In the genomic region with DNA sequence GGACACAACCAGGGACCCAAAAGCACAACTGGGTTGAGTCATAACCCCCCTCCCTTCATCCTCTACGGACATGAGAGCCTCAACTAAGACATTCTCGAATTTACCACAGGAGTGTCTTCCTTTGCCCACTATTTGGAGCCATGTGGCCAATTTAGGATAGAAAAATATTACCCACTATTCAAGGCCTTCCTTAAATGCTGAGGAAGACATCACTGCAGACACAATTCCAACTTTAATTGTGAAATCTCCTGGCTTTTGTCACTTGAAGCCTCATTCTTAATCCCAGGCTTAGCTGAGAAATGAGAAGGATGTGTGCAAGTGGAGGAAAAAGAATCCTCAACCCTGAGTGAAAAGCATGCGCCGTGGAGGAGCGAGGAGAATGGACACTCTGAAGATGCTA, we compare ENCODE assay signal across 10 cellular contexts. TPM values are rescaled to one million over a fixed set of nuclear protein-coding genes. Genes with fewer than 3 reads are reported as not detected.
DNase-seq lines count a peak whose midpoint lies in the region; ATAC-seq, FAIRE-seq and TF ChIP-seq lines count a peak whose summit lies in the region.
"Had no signal": no experiment of that assay in that cellular context is flagged by ENCODE, and none has a peak within 500 bp of the region (broad histone marks: within the 10 kb centered on the region; RNA-seq: fewer than 3 reads in every experiment).

No MANE protein-coding gene starts in this region.

- peaks cover 23 to 55% (median 36%) of the 10 kb centered on the region in 3 experiments; a peak in 6 of 7 replicates for H3K36me3 Mint-ChIP-seq in H9 (ENCODE audit: insufficient read depth in 1 of 3, low read depth in 3 of 3)
- peaks cover 31% of the 10 kb centered on the region for H3K36me3 Mint-ChIP-seq in brain
- no peaks in the 10 kb centered on the region for H3K36me3 Mint-ChIP-seq in activated CD8-positive, alpha-beta T cell treated with anti-CD3 and anti-CD28 coated beads for 36 hours (ENCODE audit: low read depth)

- no peak overlapping the region for H4K5ac ChIP-seq in H9 (ENCODE audit: insufficient read length, low read depth, low read length)

- no peaks in the 10 kb centered on the region for H3K9me3 ChIP-seq in H9 (ENCODE audit: control insufficient read depth, low read depth, low read length)
- no peaks in the 10 kb centered on the region for H3K9me3 ChIP-seq in kidney (ENCODE audit: control insufficient read depth in 1 of 2, low read length in 2 of 2)
- H3K9me3 ChIP-seq in skeletal muscle tissue (ENCODE audit: control insufficient read depth in 3 of 3, low read length in 3 of 3), result no peaks in the 10 kb centered on the region

- 0 out of 5 replicates have a peak overlapping the region, but pooled peaks of 1 of the 2 experiments have one; percentile 40 for H3K4me3 Mint-ChIP-seq in H9
- peak overlapping the region in 4 of 5 experiments; percentile 4 to 34 (median 10) for H3K4me3 Mint-ChIP-seq in brain
- H3K4me3 Mint-ChIP-seq in activated CD8-positive, alpha-beta T cell treated with anti-CD3 and anti-CD28 coated beads for 36 hours, result no peak overlapping the region
- H3K4me3 Mint-ChIP-seq: CD4-positive, alpha-beta T cell had no signal

- no peaks in the 10 kb centered on the region for H3K27me3 Mint-ChIP-seq in H9 (ENCODE audit: low read depth)
- no peaks in the 10 kb centered on the region for H3K27me3 Mint-ChIP-seq in brain
- peaks cover 51% of the 10 kb centered on the region for H3K27me3 Mint-ChIP-seq in activated CD8-positive, alpha-beta T cell treated with anti-CD3 and anti-CD28 coated beads for 36 hours

- POLR2A ChIA-PET in activated CD8-positive, alpha-beta T cell treated with anti-CD3 and anti-CD28 coated beads for 36 hours (lab: Charles Lee), result no interaction called here

- H3K4me3 ChIP-seq in kidney (ENCODE audit: low read length in 2 of 2) (no peak overlapping the region), skeletal muscle tissue (ENCODE audit: low read length in 3 of 3) (peak overlapping the region in 1 of 3 donors; percentile 14)

- no peaks in the 10 kb centered on the region for H3K9me3 Mint-ChIP-seq in H9
- H3K9me3 Mint-ChIP-seq in brain, result no peaks in the 10 kb centered on the region
- H3K9me3 Mint-ChIP-seq in activated CD8-positive, alpha-beta T cell treated with anti-CD3 and anti-CD28 coated beads for 36 hours, result no peaks in the 10 kb centered on the region
- H3K9me3 Mint-ChIP-seq: CD4-positive, alpha-beta T cell had no signal

- H2AFZ ChIP-seq in H9 (ENCODE audit: low read length), result no peak overlapping the region

- ATAC-seq in activated CD8-positive, alpha-beta T cell treated with anti-CD3 and anti-CD28 coated beads for 36 hours, result no peak
- ATAC-seq in GM19395 (IDR thresholded peaks at IDR 0.05; ENCODE audit: unreplicated experiment), result no peak

- H2AK5ac ChIP-seq in H9 (ENCODE audit: insufficient read length, low read length), result no peak overlapping the region

- CTCF ChIA-PET in activated CD8-positive, alpha-beta T cell treated with anti-CD3 and anti-CD28 coated beads for 36 hours (lab: Charles Lee), result no interaction called here

- FAIRE-seq in kidney (lab: Jason Lieb, UNC), result no peak
- FAIRE-seq: colon had no signal

- H3K4me1 ChIP-seq in H9 (ENCODE audit: insufficient read depth, low read length) (peaks cover 25% of the 10 kb centered on the region), kidney (ENCODE audit: control insufficient read depth in 1 of 2, insufficient read depth in 1 of 2, low read depth in 1 of 2, low read length in 2 of 2) (peaks cover 73 to 83% of the 10 kb centered on the region in 2 donors), skeletal muscle tissue (ENCODE audit: control insufficient read depth in 3 of 3, insufficient read depth in 3 of 3, low read length in 3 of 3) (peaks cover 67 to 89% (median 74%) of the 10 kb centered on the region in 3 donors)

- H3K27ac ChIP-seq in H9 (ENCODE audit: insufficient read length, low read depth, low read length) (no peak overlapping the region), kidney (ENCODE audit: low read depth in 2 of 2, low read length in 2 of 2) (peak overlapping the region; percentile 84 to 92), skeletal muscle tissue (ENCODE audit: low read depth, low read length) (peak overlapping the region; percentile 70)

- DNase-seq in H9, result no peak
- no peak for DNase-seq in kidney
- DNase-seq in HuH-7.5 (ENCODE audit: low spot score), result no peak
- DNase-seq in activated CD8-positive, alpha-beta T cell treated with anti-CD3 and anti-CD28 coated beads for 36 hours, result no peak
- no peak for DNase-seq in mucosa of gallbladder (ENCODE audit: low spot score)
- DNase-seq: CD4-positive, alpha-beta T cell had no signal

- H3K23ac ChIP-seq in H9 (ENCODE audit: insufficient read length, low read depth, low read length), result no peak overlapping the region

- no peak overlapping the region for H2BK12ac ChIP-seq in H9 (ENCODE audit: insufficient read length, low read depth, low read length)

- H4K91ac ChIP-seq in H9 (ENCODE audit: insufficient read length, low read depth, low read length), result no peak overlapping the region

- H3K4ac ChIP-seq in H9 (ENCODE audit: low read depth, low read length), result no peak overlapping the region

- H3K9ac ChIP-seq in H9 (ENCODE audit: extremely low read depth, insufficient read length, low read length) (no peak overlapping the region), kidney (ENCODE audit: low read length in 2 of 2) (peak overlapping the region; percentile 37 to 64), skeletal muscle tissue (ENCODE audit: low read depth in 1 of 3, low read length in 3 of 3) (peak overlapping the region in 1 of 3 donors; percentile 4)

- no peak overlapping the region for H3T11ph ChIP-seq in H9 (ENCODE audit: low read length)

- no CpG with 5 or more reads among the region's 5 CpGs for WGBS in H9 (ENCODE audit: extremely low coverage, insufficient read length, low lambda C conversion rate)

- H3K27me3 ChIP-seq in H9 (ENCODE audit: insufficient read depth, low read length) (no peaks in the 10 kb centered on the region), skeletal muscle tissue (ENCODE audit: control insufficient read depth in 3 of 3, insufficient read depth in 3 of 3, low read length in 3 of 3) (no peaks in the 10 kb centered on the region)

- no peak for TF ChIP-seq CTCF in H9 (conservative IDR thresholded peaks at IDR 0.05)
- no peak for TF ChIP-seq CTCF in brain (conservative IDR thresholded peaks at IDR 0.05)
- TF ChIP-seq CTCF in kidney (IDR thresholded peaks at IDR 0.05; ENCODE audit: borderline replicate concordance, extremely low read depth, insufficient read depth), result no peak
- no peak for TF ChIP-seq CTCF in activated CD8-positive, alpha-beta T cell treated with anti-CD3 and anti-CD28 coated beads for 36 hours (IDR thresholded peaks at IDR 0.05)

- intact Hi-C loops in kidney (cut with DNase I), result no loop called here
- intact Hi-C loops in activated CD8-positive, alpha-beta T cell treated with anti-CD3 and anti-CD28 coated beads for 36 hours (cut with micrococcal nuclease), result no loop called here

- H3K79me1 ChIP-seq in H9 (ENCODE audit: insufficient read depth, low read depth, low read length, poor library complexity, severe bottlenecking), result peaks cover 2% of the 10 kb centered on the region

- H4K20me1 ChIP-seq in H9 (ENCODE audit: control insufficient read depth, insufficient read depth, insufficient read length), result no peaks in the 10 kb centered on the region

- H3K79me2 ChIP-seq in H9 (ENCODE audit: insufficient read depth, low read length), result peaks cover 78% of the 10 kb centered on the region

- no peak overlapping the region for H3K56ac ChIP-seq in H9 (ENCODE audit: insufficient read length, low read depth, low read length)

- H3K27ac Mint-ChIP-seq in H9 (peak overlapping the region; percentile 89 to 98 (median 91); a peak in 6 of 7 replicates), brain (peak overlapping the region; percentile 36 to 95 (median 88))
- H3K27ac Mint-ChIP-seq in activated CD8-positive, alpha-beta T cell treated with anti-CD3 and anti-CD28 coated beads for 36 hours, result no peak overlapping the region
- H3K27ac Mint-ChIP-seq: CD4-positive, alpha-beta T cell had no signal

- H2BK15ac ChIP-seq in H9 (ENCODE audit: low read depth, low read length), result no peak overlapping the region

- no peak overlapping the region for H2BK5ac ChIP-seq in H9 (ENCODE audit: insufficient read length, low read length)

- H4K8ac ChIP-seq in H9 (replicated peaks; ENCODE audit: insufficient read length, low read depth, low read length), result no peak overlapping the region

- H3K18ac ChIP-seq in H9 (ENCODE audit: insufficient read length, low read depth, low read length), result no peak overlapping the region

- H3K23me2 ChIP-seq in H9 (ENCODE audit: insufficient read length, low read depth, low read length, poor library complexity, severe bottlenecking), result peaks cover 10% of the 10 kb centered on the region

- H3K4me1 Mint-ChIP-seq in H9 (peaks cover 84 to 88% of the 10 kb centered on the region in 2 experiments), brain (peaks cover 89% of the 10 kb centered on the region)
- no peaks in the 10 kb centered on the region for H3K4me1 Mint-ChIP-seq in activated CD8-positive, alpha-beta T cell treated with anti-CD3 and anti-CD28 coated beads for 36 hours (ENCODE audit: low read depth)

- no peak overlapping the region for H2BK120ac ChIP-seq in H9 (ENCODE audit: low read depth, low read length, poor library complexity, severe bottlenecking)

- H2BK20ac ChIP-seq in H9 (ENCODE audit: low read depth, low read length, poor library complexity, severe bottlenecking), result no peak overlapping the region

- H3K36me3 ChIP-seq in kidney (ENCODE audit: control insufficient read depth in 1 of 2, insufficient read depth in 2 of 2, low read length in 2 of 2), result no peaks in the 10 kb centered on the region
- peaks cover 0 to 2% (median 0%) of the 10 kb centered on the region in 3 donors for H3K36me3 ChIP-seq in skeletal muscle tissue (ENCODE audit: control insufficient read depth in 3 of 3, insufficient read depth in 3 of 3, low read length in 3 of 3)

- H3K14ac ChIP-seq in H9 (ENCODE audit: insufficient read depth, low read length), result no peak overlapping the region

- no peak overlapping the region for H3K4me2 ChIP-seq in H9 (ENCODE audit: insufficient read depth, insufficient read length, low read length)

RNA-seq across cellular contexts. Expression of a gene that starts 11.8 kb away (rescaled TPM):
- 212 and 218 TPM in 2 replicates for total RNA-seq in H9 (2021)
- polyA plus RNA-seq in brain (ENCODE audit: insufficient read depth, low read depth, low replicate concordance), result 37.8 TPM
- total RNA-seq in kidney, result 111 TPM
- 33.1 TPM for polyA plus RNA-seq in kidney (ENCODE audit: insufficient read depth, low read depth, low replicate concordance)
- total RNA-seq in skeletal muscle tissue, result 32.9 TPM
- under 1 TPM; 0.60 to 0.88 TPM for total RNA-seq in activated CD8-positive, alpha-beta T cell treated with anti-CD3 and anti-CD28 coated beads for 36 hours
- total RNA-seq in mucosa of gallbladder, result 99.5 TPM

Comparison
In these comparisons a context has a peak if more than half of its experiments do, and no peak if none do; other contexts are left out.
1. RNA of a gene that starts 11.8 kb away (total RNA-seq): 212 to 218 TPM in H9, 111 TPM in kidney (single experiment), 99.5 TPM in mucosa of gallbladder (single experiment) and 32.9 TPM in skeletal muscle tissue (single experiment); 0.60 to 0.88 TPM in activated CD8-positive, alpha-beta T cell treated with anti-CD3 and anti-CD28 coated beads for 36 hours; every median in the first group is over 10 times any median in the second.